In the genomic region with DNA sequence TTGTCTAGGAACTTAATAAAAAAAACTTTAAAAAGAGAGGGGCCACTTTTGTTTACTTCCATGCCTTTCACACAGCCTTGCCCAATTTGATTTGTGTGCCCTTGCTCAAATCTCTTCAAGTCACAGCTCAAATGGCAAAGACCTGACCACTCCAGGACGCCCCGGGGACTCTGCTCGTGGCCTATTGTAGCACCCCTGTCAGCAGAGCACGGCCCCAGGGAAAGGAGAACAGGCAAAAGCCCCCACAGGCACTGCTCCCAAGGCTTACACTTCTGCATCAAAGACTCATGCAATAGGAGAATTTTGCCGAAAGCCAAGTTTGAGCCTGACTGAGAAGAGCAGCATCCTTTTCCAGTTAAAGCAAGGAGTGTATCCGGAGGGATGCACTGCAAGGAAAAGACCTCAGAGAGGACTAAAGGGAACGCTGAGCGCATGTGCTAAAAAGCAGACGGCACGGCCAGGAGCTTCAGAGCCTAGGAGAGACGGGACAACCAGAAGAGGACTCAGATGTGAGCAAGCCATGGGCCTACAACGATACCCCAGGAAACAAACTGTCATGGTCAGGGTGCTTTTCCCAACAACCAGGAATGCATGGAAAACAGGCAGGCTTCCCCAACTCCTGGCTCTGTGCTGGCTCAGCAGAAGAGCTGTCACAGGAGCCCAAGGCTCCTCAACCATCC, we compare ENCODE assay signal across 2 cellular contexts.
TF ChIP-seq lines count a peak whose summit lies in the region.

No MANE protein-coding gene starts in this region.

TF ChIP-seq in A549, 52 proteins besides CTCF, POLR2A, EP300 and RAD21:
- TF ChIP-seq RCOR1 (IDR thresholded peaks at IDR 0.05; ENCODE audit: low read depth, low read length): no peak
- TF ChIP-seq ESRRA (IDR thresholded peaks at IDR 0.05; ENCODE audit: borderline replicate concordance, low read length): no peak
- TF ChIP-seq, protein P1, sequence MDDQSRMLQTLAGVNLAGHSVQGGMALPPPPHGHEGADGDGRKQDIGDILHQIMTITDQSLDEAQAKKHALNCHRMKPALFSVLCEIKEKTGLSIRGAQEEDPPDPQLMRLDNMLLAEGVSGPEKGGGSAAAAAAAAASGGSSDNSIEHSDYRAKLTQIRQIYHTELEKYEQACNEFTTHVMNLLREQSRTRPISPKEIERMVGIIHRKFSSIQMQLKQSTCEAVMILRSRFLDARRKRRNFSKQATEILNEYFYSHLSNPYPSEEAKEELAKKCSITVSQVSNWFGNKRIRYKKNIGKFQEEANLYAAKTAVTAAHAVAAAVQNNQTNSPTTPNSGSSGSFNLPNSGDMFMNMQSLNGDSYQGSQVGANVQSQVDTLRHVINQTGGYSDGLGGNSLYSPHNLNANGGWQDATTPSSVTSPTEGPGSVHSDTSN (IDR thresholded peaks at IDR 0.05): no peak
- TF ChIP-seq FOSL2 (IDR thresholded peaks at IDR 0.05): no peak
- TF ChIP-seq FOSL2 (CRISPR knock-in tag; IDR thresholded peaks at IDR 0.05): no peak
- TF ChIP-seq, protein P2, sequence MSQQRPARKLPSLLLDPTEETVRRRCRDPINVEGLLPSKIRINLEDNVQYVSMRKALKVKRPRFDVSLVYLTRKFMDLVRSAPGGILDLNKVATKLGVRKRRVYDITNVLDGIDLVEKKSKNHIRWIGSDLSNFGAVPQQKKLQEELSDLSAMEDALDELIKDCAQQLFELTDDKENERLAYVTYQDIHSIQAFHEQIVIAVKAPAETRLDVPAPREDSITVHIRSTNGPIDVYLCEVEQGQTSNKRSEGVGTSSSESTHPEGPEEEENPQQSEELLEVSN (IDR thresholded peaks at IDR 0.05; ENCODE audit: borderline replicate concordance, low read depth): no peak
- TF ChIP-seq CEBPB (IDR thresholded peaks at IDR 0.05): no peak
- TF ChIP-seq, protein P3, sequence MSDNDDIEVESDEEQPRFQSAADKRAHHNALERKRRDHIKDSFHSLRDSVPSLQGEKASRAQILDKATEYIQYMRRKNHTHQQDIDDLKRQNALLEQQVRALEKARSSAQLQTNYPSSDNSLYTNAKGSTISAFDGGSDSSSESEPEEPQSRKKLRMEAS (IDR thresholded peaks at IDR 0.05): no peak
- TF ChIP-seq CBX8 (IDR thresholded peaks at IDR 0.05): no peak
- no peak for TF ChIP-seq ZC3H11A (IDR thresholded peaks at IDR 0.05)
- no peak for TF ChIP-seq JUNB (IDR thresholded peaks at IDR 0.05)

TF ChIP-seq in IMR-90, 13 proteins besides CTCF, POLR2A, EP300 and RAD21:
- TF ChIP-seq CHD1 (IDR thresholded peaks at IDR 0.05; ENCODE audit: low read depth, low read length): no peak
- TF ChIP-seq MAZ (IDR thresholded peaks at IDR 0.05; ENCODE audit: borderline replicate concordance, low read depth, low read length): no peak
- no peak for TF ChIP-seq SMC3 (IDR thresholded peaks at IDR 0.05; ENCODE audit: low read depth, low read length)
